Comparison of ENCODE assay signal across 8 cellular contexts in genomic region chr18:77131652-77132368, GRCh38. TPM values are rescaled to one million over a fixed set of nuclear protein-coding genes. Genes with fewer than 3 reads are reported as not detected.
DNase-seq lines count a peak whose midpoint lies in the region; TF ChIP-seq lines count a peak whose summit lies in the region.

No MANE protein-coding gene starts in this region.

- TF ChIP-seq CTCF in GM13977 (IDR thresholded peaks at IDR 0.05; ENCODE audit: extremely low read depth, insufficient read depth, missing control alignments) (no peak), Loucy (conservative IDR thresholded peaks at IDR 0.05; ENCODE audit: low read length) (no peak), fibroblast of pulmonary artery (IDR thresholded peaks at IDR 0.05; ENCODE audit: low read length, missing control alignments) (no peak)

- no peaks in the 10 kb centered on the region for H3K9me2 ChIP-seq in Loucy (replicated peaks; ENCODE audit: low read depth, low read length)

- peaks cover 38% of the 10 kb centered on the region for H3K27me3 ChIP-seq in H7 (ENCODE audit: control insufficient read depth, insufficient read depth, low read length)
- no peaks in the 10 kb centered on the region for H3K27me3 ChIP-seq in Loucy (ENCODE audit: insufficient read depth, low read length, poor library complexity, severe bottlenecking)
- H3K27me3 ChIP-seq in neuron (ENCODE audit: insufficient read depth, low read length) = peaks cover 54% of the 10 kb centered on the region

- peak overlapping the region; percentile 25 for H3K4me2 ChIP-seq in Loucy (ENCODE audit: low read depth, low read length, poor library complexity, severe bottlenecking)

- no peak overlapping the region for H2AFZ ChIP-seq in Loucy (ENCODE audit: low read length)
- H2AFZ ChIP-seq in neuron (ENCODE audit: low read depth, low read length) = peak overlapping the region; percentile 71

- no peaks in the 10 kb centered on the region for H3K9me3 ChIP-seq in Loucy (ENCODE audit: insufficient read depth, low read depth, low read length)
- H3K9me3 ChIP-seq in neuron (ENCODE audit: low read length) = no peaks in the 10 kb centered on the region

- H3K36me3 ChIP-seq in H7 (replicated peaks; ENCODE audit: control insufficient read depth, insufficient read depth, low read length) (no peaks in the 10 kb centered on the region), Loucy (ENCODE audit: insufficient read depth, low read length) (no peaks in the 10 kb centered on the region), neuron (ENCODE audit: insufficient read depth, low read length) (no peaks in the 10 kb centered on the region)

- peaks cover 30% of the 10 kb centered on the region for H3K79me2 ChIP-seq in Loucy (ENCODE audit: insufficient read depth, low read length)

- DNase-seq in GM13977 (ENCODE audit: low spot score) (peak; percentile 73), H7 (peak; percentile 85), fibroblast of pulmonary artery (ENCODE audit: low read depth) (peak; percentile 33), globus pallidus (ENCODE audit: low spot score) (no peak), DMS153 treated with DMSO at 0.1 percent for 48 hours (lab: John Stamatoyannopoulos, UW; ENCODE audit: unreplicated experiment) (no peak)
- peak; percentile 43 for DNase-seq in activated CD8-positive, alpha-beta memory T cell treated with anti-CD3 and anti-CD28 coated beads, Interleukin-2, amount 50 U/mL, for 4 hours

- H4K20me1 ChIP-seq in Loucy (ENCODE audit: insufficient read depth, low read length, poor library complexity, severe bottlenecking) = no peaks in the 10 kb centered on the region

- H3F3A ChIP-seq in Loucy (ENCODE audit: low read depth) = no peaks in the 10 kb centered on the region

- peaks cover 79% of the 10 kb centered on the region for H3K4me1 ChIP-seq in Loucy (ENCODE audit: insufficient read depth, low read length, poor library complexity, severe bottlenecking)
- peaks cover 8% of the 10 kb centered on the region for H3K4me1 ChIP-seq in neuron (ENCODE audit: insufficient read depth, low read length)

- in situ Hi-C loops in GM13977 (cut with MboI; ENCODE audit: low pct_unique_long_range_greater_than_20kb, low sequenced_read_pairs, unreplicated experiment) = no loop called here

- H3K4me3 ChIP-seq in H7 (ENCODE audit: insufficient read depth, low read depth, low read length) = peak overlapping the region; percentile 72
- no peak overlapping the region for H3K4me3 ChIP-seq in Loucy (ENCODE audit: low read length, poor library complexity, severe bottlenecking)
- H3K4me3 ChIP-seq in fibroblast of pulmonary artery (replicated peaks; ENCODE audit: low read depth, low read length) = peak overlapping the region; percentile 65
- H3K4me3 ChIP-seq in neuron (ENCODE audit: low read length) = peak overlapping the region; percentile 29

- no peak overlapping the region for H3K9ac ChIP-seq in Loucy (ENCODE audit: low read depth, low read length, poor library complexity, severe bottlenecking)

RNA-seq across cellular contexts. Expression of gene MBP, which starts 0.8 kb away (rescaled TPM):
- total RNA-seq in H7 (2014; rRNA removed; shearing (Covaris generic)) = 4.5 and 8.6 TPM in 2 replicates

Comparison
In these comparisons a context has a peak if more than half of its experiments do, and no peak if none do; other contexts are left out.
1. DNase-seq: peak in GM13977 (single experiment), H7 (single experiment), activated CD8-positive, alpha-beta memory T cell treated with anti-CD3 and anti-CD28 coated beads, Interleukin-2, amount 50 U/mL, for 4 hours (single experiment) and fibroblast of pulmonary artery (single experiment); none in globus pallidus (single experiment) and DMS153 treated with DMSO at 0.1 percent for 48 hours (single experiment).